In the genomic region with DNA sequence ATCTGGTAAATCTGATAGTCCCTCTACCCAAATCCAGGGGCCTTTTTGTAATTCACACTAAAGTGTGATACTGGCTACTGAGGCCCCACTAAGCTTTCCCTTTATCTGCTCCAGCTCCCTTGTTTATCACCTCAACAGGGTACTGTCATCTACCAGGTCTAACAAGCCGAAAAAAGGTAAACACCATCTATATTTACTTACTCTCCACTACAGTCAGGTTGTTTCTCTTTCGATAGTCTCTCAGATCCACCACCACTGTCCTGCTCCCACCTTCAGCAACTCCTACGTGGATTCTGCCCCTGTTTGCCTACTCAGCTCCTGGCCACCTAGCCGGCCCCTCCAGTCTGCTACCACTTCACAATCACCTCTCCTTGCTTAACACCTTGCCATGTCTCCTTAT, we compare ENCODE assay signal across 31 cellular contexts. TPM values are rescaled to one million over a fixed set of nuclear protein-coding genes. Genes with fewer than 3 reads are reported as not detected.
"Had no signal": no experiment of that assay in that cellular context is flagged by ENCODE, and none has a peak within 500 bp of the region (broad histone marks: within the 10 kb centered on the region; RNA-seq: fewer than 3 reads in every experiment).

No MANE protein-coding gene starts in this region.

- DNase-seq: activated CD4-positive, alpha-beta T cell treated with anti-CD3 and anti-CD28 coated beads for 36 hours; activated CD4-positive, alpha-beta T cell treated with anti-CD3 and anti-CD28 coated beads, Interleukin-2, amount 10 ng/mL, durations not matched to agents 7 days and 5 days; activated CD4-positive, alpha-beta T cell treated with anti-CD3 and anti-CD28 coated beads, Interleukin-2, amount 50 U/mL, for 48 hours; activated CD8-positive, alpha-beta T cell treated with anti-CD3 and anti-CD28 coated beads, Interleukin-2, amount 10 ng/mL, durations not matched to agents 7 days and 5 days; activated gamma-delta T cell; activated naive CD4-positive, alpha-beta T cell treated with Interleukin-2 at 50 U/mL for 16 hours; activated naive CD8-positive, alpha-beta T cell treated with anti-CD3 and anti-CD28 coated beads, Interleukin-2, amount 10 ng/mL, durations not matched to agents 7 days and 5 days; activated T-cell treated with anti-CD3 and anti-CD28 coated beads, Interleukin-2, amount 50 U/mL, for 24 hours; Karpas-422; KBM-7; NCI-H1105; NCI-H1417 treated with DMSO at 0.1 percent for 48 hours; NCI-H187 treated with DMSO at 0.1 percent for 48 hours; NCI-H2081; NCI-H226; NCI-H446 treated with DMSO at 0.1 percent for 48 hours; NCI-H526; NCI-H774; NK-92 treated with Interleukin-12 subunit alpha and Interleukin-12 subunit beta, amount 100 ng/mL, for 24 hours; PC-3; SK-N-SH had no signal

- H3K4me3 ChIP-seq: ascending aorta, cardiac muscle cell, SJSA1 had no signal

- H3K27me3 ChIP-seq: ascending aorta, cardiac muscle cell, SJSA1 had no signal

- H3K36me3 ChIP-seq: ascending aorta, cardiac muscle cell, SJSA1 had no signal

- H3K4me1 ChIP-seq: ascending aorta, SJSA1 had no signal

- H3K9me3 ChIP-seq: ascending aorta, SJSA1, SK-N-SH had no signal

- H3K9ac ChIP-seq: SK-N-SH had no signal

- H3K27ac ChIP-seq: ascending aorta, cardiac muscle cell, RWPE1, SJSA1 had no signal

- ATAC-seq: activated CD4-positive, alpha-beta T cell treated with anti-CD3 and anti-CD28 coated beads for 36 hours; activated CD4-positive, CD25-positive, alpha-beta regulatory T cell treated with anti-CD3 and anti-CD28 coated beads, Interleukin-2, amount 50 U/mL, for 24 hours; activated CD8-positive, alpha-beta T cell treated with anti-CD3 and anti-CD28 coated beads, Interleukin-2, amount 10 ng/mL, durations not matched to agents 7 days and 5 days; PC-3; Right ventricle myocardium inferior; WTC11 had no signal

- H3K4me2 ChIP-seq: SK-N-SH had no signal

RNA-seq across cellular contexts. Expression of gene ITIH6, which starts 3.3 kb away (rescaled TPM):
- total RNA-seq: activated CD4-positive, alpha-beta T cell treated with anti-CD3 and anti-CD28 coated beads for 36 hours; activated CD4-positive, alpha-beta T cell treated with anti-CD3 and anti-CD28 coated beads, Interleukin-2, amount 10 ng/mL, durations not matched to agents 7 days and 5 days; activated CD8-positive, alpha-beta T cell treated with anti-CD3 and anti-CD28 coated beads, Interleukin-2, amount 10 ng/mL, durations not matched to agents 7 days and 5 days; activated naive CD8-positive, alpha-beta T cell treated with anti-CD3 and anti-CD28 coated beads, Interleukin-2, amount 10 ng/mL, durations not matched to agents 7 days and 5 days; activated T-helper 2 cell treated with anti-CD3 and anti-CD28 coated beads, Interferon-gamma antibody, Interleukin-2, Interleukin-4, amounts not matched to agents 10 μg/mL and 5 μg/mL and 100 μg/mL, durations not matched to agents 14 hours and 24 hours and 36 hours; ascending aorta; MCF 10A; PC-3; Right ventricle myocardium inferior; SJSA1 had no signal
- polyA plus RNA-seq: adipose tissue, SK-N-SH had no signal
